Comparison of ENCODE assay signal across 33 cellular contexts in the genomic region with DNA sequence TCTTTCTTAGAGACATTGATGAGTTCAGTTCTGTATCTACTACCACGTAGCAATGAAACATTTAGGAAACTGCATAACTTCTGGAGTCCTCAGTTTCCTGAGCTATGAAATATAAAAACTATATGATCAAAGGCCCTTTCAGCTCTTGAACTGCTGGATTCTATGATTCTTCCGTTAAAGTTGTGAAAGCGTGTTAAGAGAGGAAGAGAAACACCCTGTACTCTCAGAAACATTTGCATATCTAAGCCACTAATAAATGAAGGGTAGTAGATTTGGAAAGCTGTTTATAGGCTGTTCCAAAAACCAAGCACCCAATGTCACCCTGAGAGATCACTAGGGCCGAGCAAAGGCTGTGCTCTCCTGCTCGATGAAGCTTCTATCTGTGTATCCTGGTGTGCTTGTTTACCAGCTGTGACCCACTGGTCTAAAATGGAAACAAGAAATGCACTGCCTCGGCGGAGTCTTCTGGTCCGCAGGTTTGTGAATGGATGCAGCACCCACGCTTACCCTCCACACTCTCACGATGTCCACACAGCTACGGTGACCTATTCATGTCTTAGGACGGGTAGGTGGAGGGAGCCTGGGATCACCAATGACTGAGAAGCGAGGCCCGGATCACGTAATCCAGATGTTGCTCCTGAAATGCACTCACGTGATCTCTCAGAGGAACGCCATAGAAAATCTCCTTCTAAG.
"Had no signal": no experiment of that assay in that cellular context is flagged by ENCODE, and none has a peak within 500 bp of the region (broad histone marks: within the 10 kb centered on the region; RNA-seq: fewer than 3 reads in every experiment).

No MANE protein-coding gene starts in this region.

- H3K27me3 Mint-ChIP-seq: activated B cell treated with CpG ODN at 0.5 μM for 24 hours; activated CD8-positive, alpha-beta memory T cell treated with anti-CD3 and anti-CD28 coated beads, Interleukin-2, amount 10 ng/mL, durations not matched to agents 7 days and 5 days; activated naive CD4-positive, alpha-beta T cell treated with anti-CD3 and anti-CD28 coated beads, Interleukin-2, amount 10 ng/mL, durations not matched to agents 7 days and 5 days; activated naive CD8-positive, alpha-beta T cell treated with anti-CD3 and anti-CD28 coated beads, Interleukin-2, amount 10 ng/mL, durations not matched to agents 7 days and 5 days; activated T-cell treated with anti-CD3 and anti-CD28 coated beads, Interleukin-2, amount 50 U/mL, for 24 hours had no signal

- ATAC-seq: activated CD4-positive, CD25-positive, alpha-beta regulatory T cell treated with anti-CD3 and anti-CD28 coated beads, Interleukin-2, amount 50 U/mL, for 24 hours; activated CD8-positive, alpha-beta memory T cell treated with anti-CD3 and anti-CD28 coated beads, Interleukin-2, amount 10 ng/mL, durations not matched to agents 7 days and 5 days; activated CD8-positive, alpha-beta T cell treated with anti-CD3 and anti-CD28 coated beads, Interleukin-2, amount 10 ng/mL, durations not matched to agents 7 days and 5 days; activated naive CD4-positive, alpha-beta T cell treated with anti-CD3 and anti-CD28 coated beads, Interleukin-2, amount 50 U/mL, for 72 hours; activated T-cell treated with anti-CD3 and anti-CD28 coated beads, Interleukin-2, amount 50 U/mL, for 72 hours; heart left ventricle had no signal

- H3K4me3 Mint-ChIP-seq: activated B cell treated with CpG ODN at 0.5 μM for 24 hours; activated CD8-positive, alpha-beta memory T cell treated with anti-CD3 and anti-CD28 coated beads, Interleukin-2, amount 10 ng/mL, durations not matched to agents 7 days and 5 days; activated CD8-positive, alpha-beta T cell treated with anti-CD3 and anti-CD28 coated beads, Interleukin-2, amount 10 ng/mL, durations not matched to agents 7 days and 5 days; activated naive CD4-positive, alpha-beta T cell treated with anti-CD3 and anti-CD28 coated beads, Interleukin-2, amount 10 ng/mL, durations not matched to agents 7 days and 5 days; activated naive CD8-positive, alpha-beta T cell treated with anti-CD3 and anti-CD28 coated beads, Interleukin-2, amount 10 ng/mL, durations not matched to agents 7 days and 5 days; activated T-cell treated with anti-CD3 and anti-CD28 coated beads, Interleukin-2, amount 50 U/mL, for 24 hours; activated T-cell treated with anti-CD3 and anti-CD28 coated beads, Interleukin-2, amount 50 U/mL, for 72 hours; brain; T-helper 2 cell treated with Interferon-gamma antibody and Interleukin-4, amounts not matched to agents 5 μg/mL and 100 μg/mL, for 36 hours had no signal

- H3K27ac Mint-ChIP-seq: activated B cell treated with CpG ODN at 0.5 μM for 24 hours; activated CD8-positive, alpha-beta memory T cell treated with anti-CD3 and anti-CD28 coated beads, Interleukin-2, amount 10 ng/mL, durations not matched to agents 7 days and 5 days; activated CD8-positive, alpha-beta T cell treated with anti-CD3 and anti-CD28 coated beads, Interleukin-2, amount 10 ng/mL, durations not matched to agents 7 days and 5 days; activated naive CD4-positive, alpha-beta T cell treated with anti-CD3 and anti-CD28 coated beads, Interleukin-2, amount 10 ng/mL, durations not matched to agents 7 days and 5 days; activated naive CD4-positive, alpha-beta T cell treated with anti-CD3 and anti-CD28 coated beads, Interleukin-2, amount 50 U/mL, for 72 hours; activated naive CD8-positive, alpha-beta T cell treated with anti-CD3 and anti-CD28 coated beads, Interleukin-2, amount 10 ng/mL, durations not matched to agents 7 days and 5 days; activated T-cell treated with anti-CD3 and anti-CD28 coated beads, Interleukin-2, amount 50 U/mL, for 24 hours; activated T-cell treated with anti-CD3 and anti-CD28 coated beads, Interleukin-2, amount 50 U/mL, for 72 hours; T-helper 2 cell treated with Interferon-gamma antibody and Interleukin-4, amounts not matched to agents 5 μg/mL and 100 μg/mL, for 36 hours had no signal

- DNase-seq: activated B cell treated with CpG ODN at 0.5 μM for 24 hours; activated CD4-positive, alpha-beta T cell treated with anti-CD3 and anti-CD28 coated beads for 48 hours; activated CD4-positive, alpha-beta T cell treated with anti-CD3 and anti-CD28 coated beads, Interleukin-2, amount 50 U/mL, for 1 hour; activated CD4-positive, alpha-beta T cell treated with anti-CD3 and anti-CD28 coated beads, Interleukin-2, amount 50 U/mL, for 48 hours; activated CD8-positive, alpha-beta memory T cell treated with anti-CD3 and anti-CD28 coated beads, Interleukin-2, amount 10 ng/mL, durations not matched to agents 7 days and 5 days; activated CD8-positive, alpha-beta memory T cell treated with anti-CD3 and anti-CD28 coated beads, Interleukin-2, amount 50 U/mL, for 4 hours; activated CD8-positive, alpha-beta T cell treated with anti-CD3 and anti-CD28 coated beads, Interleukin-2, amount 10 ng/mL, durations not matched to agents 7 days and 5 days; activated gamma-delta T cell; activated naive CD4-positive, alpha-beta T cell; activated naive CD4-positive, alpha-beta T cell treated with anti-CD3 and anti-CD28 coated beads, Interleukin-2, amount 10 ng/mL, durations not matched to agents 7 days and 5 days; activated naive CD8-positive, alpha-beta T cell treated with anti-CD3 and anti-CD28 coated beads, Interleukin-2, amount 10 ng/mL, durations not matched to agents 7 days and 5 days; activated T-cell treated with anti-CD3 and anti-CD28 coated beads, Interleukin-2, amount 50 U/mL, for 24 hours; activated T-cell treated with anti-CD3 and anti-CD28 coated beads, Interleukin-2, amount 50 U/mL, for 72 hours; central memory CD4-positive, alpha-beta T cell; cerebellar nuclear complex; colonic mucosa; effector CD8-positive, alpha-beta T cell; foreskin fibroblast; heart left ventricle; hypothalamus; T1000; WERI-Rb-1 had no signal

- H3K36me3 ChIP-seq: ascending aorta, breast epithelium, cardiac muscle cell, colonic mucosa, heart left ventricle, WERI-Rb-1 had no signal

- H3K4me1 ChIP-seq: ascending aorta, breast epithelium, colonic mucosa, heart left ventricle had no signal

- H3K27me3 ChIP-seq: ascending aorta, breast epithelium, colonic mucosa had no signal

- H3K4me3 ChIP-seq: ascending aorta, breast epithelium, cardiac muscle cell, colonic mucosa, heart left ventricle had no signal

- H3K27ac ChIP-seq: ascending aorta, breast epithelium, cardiac muscle cell, colonic mucosa, epithelial cell of prostate, heart left ventricle, WERI-Rb-1 had no signal

- H3K9me3 ChIP-seq: ascending aorta, breast epithelium, colonic mucosa, heart left ventricle had no signal

- H3K36me3 Mint-ChIP-seq: activated CD8-positive, alpha-beta memory T cell treated with anti-CD3 and anti-CD28 coated beads, Interleukin-2, amount 10 ng/mL, durations not matched to agents 7 days and 5 days; activated naive CD4-positive, alpha-beta T cell treated with anti-CD3 and anti-CD28 coated beads, Interleukin-2, amount 10 ng/mL, durations not matched to agents 7 days and 5 days; activated naive CD4-positive, alpha-beta T cell treated with anti-CD3 and anti-CD28 coated beads, Interleukin-2, amount 50 U/mL, for 72 hours; activated naive CD8-positive, alpha-beta T cell treated with anti-CD3 and anti-CD28 coated beads, Interleukin-2, amount 10 ng/mL, durations not matched to agents 7 days and 5 days; brain had no signal

- H3K9me3 Mint-ChIP-seq: activated B cell treated with CpG ODN at 0.5 μM for 24 hours; activated naive CD4-positive, alpha-beta T cell treated with anti-CD3 and anti-CD28 coated beads, Interleukin-2, amount 10 ng/mL, durations not matched to agents 7 days and 5 days; activated naive CD8-positive, alpha-beta T cell treated with anti-CD3 and anti-CD28 coated beads, Interleukin-2, amount 10 ng/mL, durations not matched to agents 7 days and 5 days; activated T-cell treated with anti-CD3 and anti-CD28 coated beads, Interleukin-2, amount 50 U/mL, for 24 hours; brain; T-helper 2 cell treated with Interferon-gamma antibody and Interleukin-4, amounts not matched to agents 5 μg/mL and 100 μg/mL, for 36 hours had no signal

- H3K4me1 Mint-ChIP-seq: activated B cell treated with CpG ODN at 0.5 μM for 24 hours; activated CD8-positive, alpha-beta memory T cell treated with anti-CD3 and anti-CD28 coated beads, Interleukin-2, amount 10 ng/mL, durations not matched to agents 7 days and 5 days; activated naive CD4-positive, alpha-beta T cell treated with anti-CD3 and anti-CD28 coated beads, Interleukin-2, amount 10 ng/mL, durations not matched to agents 7 days and 5 days; activated naive CD8-positive, alpha-beta T cell treated with anti-CD3 and anti-CD28 coated beads, Interleukin-2, amount 10 ng/mL, durations not matched to agents 7 days and 5 days; brain had no signal

- FAIRE-seq: endometrium, endothelial cell of umbilical vein, frontal cortex had no signal
